ENCODE assay signal across 33 cellular contexts in genomic region chr12:16509411-16509810, GRCh38.
"Had no signal": no experiment of that assay in that cellular context is flagged by ENCODE, and none has a peak within 500 bp of the region (broad histone marks: within the 10 kb centered on the region; RNA-seq: fewer than 3 reads in every experiment).

No MANE protein-coding gene starts in this region.

- H3K36me3 ChIP-seq: adrenal gland, esophagus squamous epithelium, gastroesophageal sphincter, heart right ventricle had no signal

- H3K9me3 ChIP-seq: adrenal gland, body of pancreas, esophagus squamous epithelium, gastroesophageal sphincter, heart right ventricle had no signal

- ATAC-seq: activated CD4-positive, alpha-beta T cell treated with anti-CD3 and anti-CD28 coated beads for 36 hours; activated CD8-positive, alpha-beta memory T cell treated with anti-CD3 and anti-CD28 coated beads, Interleukin-2, amount 10 ng/mL, durations not matched to agents 7 days and 5 days; activated CD8-positive, alpha-beta T cell treated with anti-CD3 and anti-CD28 coated beads, Interleukin-2, amount 10 ng/mL, durations not matched to agents 7 days and 5 days; activated naive CD8-positive, alpha-beta T cell treated with anti-CD3 and anti-CD28 coated beads, Interleukin-2, amount 50 U/mL, for 24 hours; body of pancreas; gastroesophageal sphincter; heart right ventricle; T-helper 17 cell had no signal

- H3K4me1 Mint-ChIP-seq: activated CD4-positive, alpha-beta T cell treated with anti-CD3 and anti-CD28 coated beads for 36 hours; activated CD4-positive, alpha-beta T cell treated with anti-CD3 and anti-CD28 coated beads, Interleukin-2, amount 10 ng/mL, durations not matched to agents 24 days and 14 days; activated CD8-positive, alpha-beta memory T cell treated with anti-CD3 and anti-CD28 coated beads, Interleukin-2, amount 10 ng/mL, durations not matched to agents 7 days and 5 days; activated naive CD4-positive, alpha-beta T cell treated with anti-CD3 and anti-CD28 coated beads, Interleukin-2, amount 50 U/mL, for 24 hours; activated naive CD8-positive, alpha-beta T cell treated with anti-CD3 and anti-CD28 coated beads for 36 hours; activated naive CD8-positive, alpha-beta T cell treated with anti-CD3 and anti-CD28 coated beads, Interleukin-2, amount 50 U/mL, for 24 hours; T-helper 17 cell had no signal

- H3K27me3 ChIP-seq: adrenal gland, body of pancreas, esophagus squamous epithelium, gastroesophageal sphincter, heart right ventricle had no signal

- H3K36me3 Mint-ChIP-seq: activated CD4-positive, alpha-beta memory T cell treated with anti-CD3 and anti-CD28 coated beads for 36 hours; activated CD8-positive, alpha-beta memory T cell treated with anti-CD3 and anti-CD28 coated beads, Interleukin-2, amount 10 ng/mL, durations not matched to agents 7 days and 5 days; activated naive CD4-positive, alpha-beta T cell treated with anti-CD3 and anti-CD28 coated beads, Interleukin-2, amount 50 U/mL, for 24 hours; activated naive CD8-positive, alpha-beta T cell treated with anti-CD3 and anti-CD28 coated beads for 36 hours had no signal

- H3K4me3 ChIP-seq: adrenal gland, body of pancreas, esophagus squamous epithelium, gastroesophageal sphincter, heart right ventricle had no signal

- H3K9me3 Mint-ChIP-seq: activated CD4-positive, alpha-beta T cell treated with anti-CD3 and anti-CD28 coated beads, Interleukin-2, amount 10 ng/mL, durations not matched to agents 24 days and 14 days; activated T-helper 1 cell treated with anti-CD3 and anti-CD28 coated beads, Interleukin-12 subunit alpha, Interleukin-12 subunit beta, Interleukin-2, Interleukin-4 antibody, amounts not matched to agents 30 ng/mL and 10 ng/mL and 1 ng/mL, durations not matched to agents 14 hours and 24 hours and 36 hours had no signal

- H3K27ac Mint-ChIP-seq: activated CD4-positive, alpha-beta memory T cell treated with anti-CD3 and anti-CD28 coated beads for 36 hours; activated CD4-positive, alpha-beta T cell treated with anti-CD3 and anti-CD28 coated beads for 36 hours; activated CD4-positive, alpha-beta T cell treated with anti-CD3 and anti-CD28 coated beads, Interleukin-2, amount 10 ng/mL, durations not matched to agents 24 days and 14 days; activated CD8-positive, alpha-beta memory T cell treated with anti-CD3 and anti-CD28 coated beads, Interleukin-2, amount 10 ng/mL, durations not matched to agents 7 days and 5 days; activated CD8-positive, alpha-beta T cell treated with anti-CD3 and anti-CD28 coated beads, Interleukin-2, amount 10 ng/mL, durations not matched to agents 7 days and 5 days; activated naive CD4-positive, alpha-beta T cell treated with anti-CD3 and anti-CD28 coated beads for 36 hours; activated naive CD4-positive, alpha-beta T cell treated with anti-CD3 and anti-CD28 coated beads, Interleukin-2, amount 50 U/mL, for 24 hours; activated naive CD8-positive, alpha-beta T cell treated with anti-CD3 and anti-CD28 coated beads for 36 hours; activated naive CD8-positive, alpha-beta T cell treated with anti-CD3 and anti-CD28 coated beads, Interleukin-2, amount 50 U/mL, for 24 hours; activated T-helper 1 cell treated with anti-CD3 and anti-CD28 coated beads, Interleukin-12 subunit alpha, Interleukin-12 subunit beta, Interleukin-2, Interleukin-4 antibody, amounts not matched to agents 30 ng/mL and 10 ng/mL and 1 ng/mL, durations not matched to agents 14 hours and 24 hours and 36 hours; activated T-helper 2 cell treated with anti-CD3 and anti-CD28 coated beads, Interferon-gamma antibody, Interleukin-2, Interleukin-4, amounts not matched to agents 10 μg/mL and 5 μg/mL and 100 μg/mL, durations not matched to agents 14 hours and 24 hours and 36 hours; T-helper 17 cell; T-helper 2 cell treated with Interferon-gamma antibody and Interleukin-4, amounts not matched to agents 5 μg/mL and 100 μg/mL, for 36 hours had no signal

- H3K27me3 Mint-ChIP-seq: activated CD4-positive, alpha-beta memory T cell treated with anti-CD3 and anti-CD28 coated beads for 36 hours; activated CD4-positive, alpha-beta T cell treated with anti-CD3 and anti-CD28 coated beads, Interleukin-2, amount 10 ng/mL, durations not matched to agents 24 days and 14 days; activated CD8-positive, alpha-beta memory T cell treated with anti-CD3 and anti-CD28 coated beads, Interleukin-2, amount 10 ng/mL, durations not matched to agents 7 days and 5 days; activated naive CD4-positive, alpha-beta T cell treated with anti-CD3 and anti-CD28 coated beads, Interleukin-2, amount 50 U/mL, for 24 hours; activated naive CD8-positive, alpha-beta T cell treated with anti-CD3 and anti-CD28 coated beads for 36 hours; activated naive CD8-positive, alpha-beta T cell treated with anti-CD3 and anti-CD28 coated beads, Interleukin-2, amount 50 U/mL, for 24 hours; T-helper 17 cell had no signal

- DNase-seq: activated CD4-positive, alpha-beta memory T cell treated with anti-CD3 and anti-CD28 coated beads for 36 hours; activated CD4-positive, alpha-beta T cell treated with anti-CD3 and anti-CD28 coated beads for 36 hours; activated CD4-positive, alpha-beta T cell treated with anti-CD3 and anti-CD28 coated beads, Interleukin-2, amount 10 ng/mL, durations not matched to agents 24 days and 14 days; activated CD4-positive, CD25-positive, alpha-beta regulatory T cell; activated CD4-positive, CD25-positive, alpha-beta regulatory T cell treated with anti-CD3 and anti-CD28 coated beads, Interleukin-2, amount 50 U/mL, for 72 hours; activated CD8-positive, alpha-beta memory T cell treated with anti-CD3 and anti-CD28 coated beads, Interleukin-2, amount 10 ng/mL, durations not matched to agents 7 days and 5 days; activated CD8-positive, alpha-beta memory T cell treated with anti-CD3 and anti-CD28 coated beads, Interleukin-2, amount 50 U/mL, for 4 hours; activated CD8-positive, alpha-beta T cell treated with anti-CD3 and anti-CD28 coated beads, Interleukin-2, amount 10 ng/mL, durations not matched to agents 7 days and 5 days; activated effector memory CD4-positive, alpha-beta T cell treated with anti-CD3 and anti-CD28 coated beads, Interleukin-2, amount 50 U/mL, for 16 hours; activated naive CD4-positive, alpha-beta T cell treated with anti-CD3 and anti-CD28 coated beads for 36 hours; activated naive CD8-positive, alpha-beta T cell treated with anti-CD3 and anti-CD28 coated beads for 36 hours; activated naive CD8-positive, alpha-beta T cell treated with anti-CD3 and anti-CD28 coated beads, Interleukin-2, amount 50 U/mL, for 24 hours; activated T-cell treated with anti-CD3 and anti-CD28 coated beads, Interleukin-2, amount 50 U/mL, for 1 hour; activated T-cell treated with anti-CD3 and anti-CD28 coated beads, Interleukin-2, amount 50 U/mL, for 48 hours; adrenal gland; amygdala; aorta; body of pancreas; caudate nucleus; cortex of kidney; dermis blood vessel endothelial cell; effector CD4-positive, alpha-beta T cell; esophagus squamous epithelium; foreskin melanocyte; heart right ventricle; T-helper 17 cell; T1000 had no signal

- H3K4me1 ChIP-seq: adrenal gland, body of pancreas, esophagus squamous epithelium, gastroesophageal sphincter, heart right ventricle had no signal

- H3K27ac ChIP-seq: adrenal gland, body of pancreas, epithelial cell of prostate, esophagus squamous epithelium, gastroesophageal sphincter, heart right ventricle had no signal

- H3K4me3 Mint-ChIP-seq: activated CD4-positive, alpha-beta memory T cell treated with anti-CD3 and anti-CD28 coated beads for 36 hours; activated CD4-positive, alpha-beta T cell treated with anti-CD3 and anti-CD28 coated beads for 36 hours; activated CD4-positive, alpha-beta T cell treated with anti-CD3 and anti-CD28 coated beads, Interleukin-2, amount 10 ng/mL, durations not matched to agents 24 days and 14 days; activated CD8-positive, alpha-beta memory T cell treated with anti-CD3 and anti-CD28 coated beads, Interleukin-2, amount 10 ng/mL, durations not matched to agents 7 days and 5 days; activated CD8-positive, alpha-beta T cell treated with anti-CD3 and anti-CD28 coated beads, Interleukin-2, amount 10 ng/mL, durations not matched to agents 7 days and 5 days; activated naive CD4-positive, alpha-beta T cell treated with anti-CD3 and anti-CD28 coated beads for 36 hours; activated naive CD4-positive, alpha-beta T cell treated with anti-CD3 and anti-CD28 coated beads, Interleukin-2, amount 50 U/mL, for 24 hours; activated naive CD8-positive, alpha-beta T cell treated with anti-CD3 and anti-CD28 coated beads for 36 hours; activated naive CD8-positive, alpha-beta T cell treated with anti-CD3 and anti-CD28 coated beads, Interleukin-2, amount 50 U/mL, for 24 hours; activated T-helper 1 cell treated with anti-CD3 and anti-CD28 coated beads, Interleukin-12 subunit alpha, Interleukin-12 subunit beta, Interleukin-2, Interleukin-4 antibody, amounts not matched to agents 30 ng/mL and 10 ng/mL and 1 ng/mL, durations not matched to agents 14 hours and 24 hours and 36 hours; T-helper 17 cell; T-helper 2 cell treated with Interferon-gamma antibody and Interleukin-4, amounts not matched to agents 5 μg/mL and 100 μg/mL, for 36 hours had no signal
